ENCODE assay signal across 18 cellular contexts in the genomic region with DNA sequence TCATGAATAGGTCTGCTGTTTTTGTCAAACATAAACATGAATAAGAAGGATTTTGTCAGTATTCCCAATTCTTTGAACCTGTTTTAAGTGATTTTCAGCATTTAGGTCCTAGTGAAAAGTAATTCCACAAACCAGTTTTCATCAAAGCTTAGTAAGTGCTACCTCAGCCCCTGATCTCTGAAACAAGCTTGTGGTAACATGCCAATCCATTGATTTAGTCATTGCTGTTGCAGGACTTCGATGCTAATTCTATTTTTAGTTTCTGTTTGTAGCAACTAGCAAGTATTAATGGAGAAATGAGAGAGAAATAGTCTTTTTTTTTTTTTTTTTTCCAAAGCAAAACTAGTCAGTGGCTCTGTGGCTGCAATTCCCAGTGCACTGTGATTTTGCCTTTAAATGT.
"Had no signal": no experiment of that assay in that cellular context is flagged by ENCODE, and none has a peak within 500 bp of the region (broad histone marks: within the 10 kb centered on the region; RNA-seq: fewer than 3 reads in every experiment).

No MANE protein-coding gene starts in this region.

- H3K27ac Mint-ChIP-seq: dendritic cell treated with granulocyte-macrophage colony-stimulating factor and Interleukin-4, amounts not matched to agents 40 ng/mL and 50 ng/mL, for 4 days; naive B cell; progenitor cell of endocrine pancreas had no signal

- H3K27me3 ChIP-seq: heart left ventricle, left lung, pancreas had no signal

- H3K9me3 Mint-ChIP-seq: dendritic cell treated with granulocyte-macrophage colony-stimulating factor and Interleukin-4, amounts not matched to agents 40 ng/mL and 50 ng/mL, for 4 days had no signal

- FAIRE-seq: frontal cortex, pancreas, small intestine had no signal

- H3K4me3 Mint-ChIP-seq: dendritic cell treated with granulocyte-macrophage colony-stimulating factor and Interleukin-4, amounts not matched to agents 40 ng/mL and 50 ng/mL, for 4 days; naive B cell; nephron had no signal

- H3K27me3 Mint-ChIP-seq: dendritic cell treated with granulocyte-macrophage colony-stimulating factor and Interleukin-4, amounts not matched to agents 40 ng/mL and 50 ng/mL, for 4 days; progenitor cell of endocrine pancreas had no signal

- H3K36me3 ChIP-seq: heart left ventricle, left lung, lower lobe of right lung, pancreas had no signal

- H3K9me3 ChIP-seq: pancreas had no signal

- H3K4me3 ChIP-seq: heart left ventricle, left lung, lower lobe of right lung, pancreas had no signal

- H3K4me1 Mint-ChIP-seq: naive B cell had no signal

- ATAC-seq: left lung, lower lobe of right lung had no signal

- H3K36me3 Mint-ChIP-seq: naive B cell had no signal

- H3K27ac ChIP-seq: left lung, lower lobe of right lung, pancreas had no signal

- H3K4me1 ChIP-seq: left lung had no signal

- DNase-seq: heart left ventricle; hypothalamus; islet precursor cell; left lung; lower lobe of right lung; mesendoderm; naive B cell; occipital lobe; pancreas; right cardiac atrium; small intestine; stimulated activated CD4-positive, alpha-beta T cell treated with anti-CD3 and anti-CD28 coated beads, Interleukin-12 subunit alpha, Interleukin-12 subunit beta, amount 100 ng/mL, for 4 hours; stimulated activated naive CD4-positive, alpha-beta T cell treated with Interleukin-2 at 50 U/mL for 16 hours; trophoblast cell had no signal
